In genomic region chr1:150551049-150551783, GRCh38 we compare ENCODE assay signal across 11 cellular contexts. TPM values are rescaled to one million over a fixed set of nuclear protein-coding genes. Genes with fewer than 3 reads are reported as not detected.
A peak's percentile ranks its signal among the peaks of the same experiment; 100 is the strongest.
DNase-seq lines count a peak whose midpoint lies in the region; ATAC-seq and TF ChIP-seq lines count a peak whose summit lies in the region.
"Had no signal": no experiment of that assay in that cellular context is flagged by ENCODE, and none has a peak within 500 bp of the region (broad histone marks: within the 10 kb centered on the region; RNA-seq: fewer than 3 reads in every experiment).

No MANE protein-coding gene starts in this region.

- H3K9me3 ChIP-seq in thoracic aorta = no peaks in the 10 kb centered on the region
- H3K9me3 ChIP-seq: A549 had no signal

- peak overlapping the region; percentile 79 to 88 for H3K27ac ChIP-seq in thoracic aorta

- TF ChIP-seq CTCF in thoracic aorta (IDR thresholded peaks at IDR 0.05) = no peak

- H3K4me1 Mint-ChIP-seq in memory B cell = peaks cover 20% of the 10 kb centered on the region

- no peaks in the 10 kb centered on the region for H3K9me3 Mint-ChIP-seq in activated naive CD4-positive, alpha-beta T cell treated with anti-CD3 and anti-CD28 coated beads, Interleukin-2, amount 50 U/mL, for 72 hours
- H3K9me3 Mint-ChIP-seq in memory B cell = no peaks in the 10 kb centered on the region

- peaks cover 31 to 53% of the 10 kb centered on the region in 2 donors for H3K4me1 ChIP-seq in thoracic aorta (ENCODE audit: control insufficient read depth in 1 of 2, low read depth in 2 of 2)

- peaks cover 4% of the 10 kb centered on the region for H3K36me3 ChIP-seq in thoracic aorta

- peaks cover 9% of the 10 kb centered on the region for H3K27me3 Mint-ChIP-seq in memory B cell

- H3K27ac Mint-ChIP-seq in activated naive CD4-positive, alpha-beta T cell treated with anti-CD3 and anti-CD28 coated beads, Interleukin-2, amount 50 U/mL, for 72 hours = peak overlapping the region; percentile 29 to 64
- H3K27ac Mint-ChIP-seq in memory B cell = no peak overlapping the region

- H3K4me3 ChIP-seq in thoracic aorta = peak overlapping the region; percentile 83
- H3K4me3 ChIP-seq: A549 had no signal

- H3K4me3 Mint-ChIP-seq in memory B cell = peak overlapping the region; percentile 11

- no peaks in the 10 kb centered on the region for H3K36me3 Mint-ChIP-seq in activated naive CD4-positive, alpha-beta T cell treated with anti-CD3 and anti-CD28 coated beads, Interleukin-2, amount 50 U/mL, for 72 hours
- H3K36me3 Mint-ChIP-seq in memory B cell = peaks cover 1% of the 10 kb centered on the region

- no peaks in the 10 kb centered on the region for H3K27me3 ChIP-seq in thoracic aorta (replicated peaks; ENCODE audit: insufficient read depth)

- ATAC-seq in activated naive CD4-positive, alpha-beta T cell treated with anti-CD3 and anti-CD28 coated beads, Interleukin-2, amount 50 U/mL, for 72 hours = no peak
- no peak for ATAC-seq in memory B cell (ENCODE audit: low read depth)
- ATAC-seq in thoracic aorta (ENCODE audit: insufficient number of reproducible peaks, low FRiP score, low read depth) = no peak
- no peak for ATAC-seq in HG03135 (IDR thresholded peaks at IDR 0.05; ENCODE audit: unreplicated experiment)

- DNase-seq in SIG-M5 treated with dmso at 0.1 percent for 504 hours (lab: John Stamatoyannopoulos, UW; ENCODE audit: unreplicated experiment) (peak; percentile 39), SIG-M5 (lab: John Stamatoyannopoulos, UW) (no peak), memory B cell (ENCODE audit: low spot score in 2 of 2) (no peak), thoracic aorta (ENCODE audit: low spot score) (no peak), NCI-H524 treated with DMSO at 0.1 percent for 48 hours (lab: John Stamatoyannopoulos, UW) (no peak), medulla oblongata (ENCODE audit: extremely low spot score) (no peak)
- no peak for DNase-seq in activated naive CD4-positive, alpha-beta T cell treated with anti-CD3 and anti-CD28 coated beads, Interleukin-2, amount 50 U/mL, for 72 hours (ENCODE audit: low spot score in 2 of 2)
- DNase-seq: NCI-H1694 treated with DMSO at 0.1 percent for 48 hours; stimulated activated CD4-positive, alpha-beta T cell treated with anti-CD3 and anti-CD28 coated beads, Interleukin-4, amount 100 ng/mL, for 4 hours had no signal

RNA-seq across cellular contexts. Expression of gene ADAMTSL4, which starts 2.0 kb away (rescaled TPM):
- total RNA-seq in activated naive CD4-positive, alpha-beta T cell treated with anti-CD3 and anti-CD28 coated beads, Interleukin-2, amount 50 U/mL, for 72 hours = 1 to 10 TPM in 1 of 2 donors, under 1 TPM in 1; 0.96 to 2.9 TPM
- total RNA-seq in thoracic aorta = 10 to 100 TPM; 28.4 to 45.1 TPM

RNA-seq across cellular contexts. Expression of gene MCL1, which starts 28.2 kb away (rescaled TPM):
- total RNA-seq in activated naive CD4-positive, alpha-beta T cell treated with anti-CD3 and anti-CD28 coated beads, Interleukin-2, amount 50 U/mL, for 72 hours = 100 to 1,000 TPM; 277 to 307 TPM
- total RNA-seq in thoracic aorta = 100 to 1,000 TPM; 588 to 607 TPM

RNA-seq across cellular contexts. Expression of gene FALEC, which starts 35.7 kb away (rescaled TPM):
- under 1 TPM; 0.66 to 0.89 TPM for total RNA-seq in activated naive CD4-positive, alpha-beta T cell treated with anti-CD3 and anti-CD28 coated beads, Interleukin-2, amount 50 U/mL, for 72 hours
- not detected for total RNA-seq in thoracic aorta

RNA-seq across cellular contexts. Expression of gene ECM1, which starts 43.3 kb away (rescaled TPM):
- 1 to 10 TPM; 1.3 to 1.6 TPM for total RNA-seq in activated naive CD4-positive, alpha-beta T cell treated with anti-CD3 and anti-CD28 coated beads, Interleukin-2, amount 50 U/mL, for 72 hours
- total RNA-seq in thoracic aorta = 10 to 100 TPM; 22.8 to 54.0 TPM

Comparison
In these comparisons a context has a peak if more than half of its experiments do, and no peak if none do; other contexts are left out.
1. RNA of gene ADAMTSL4, which starts 2.0 kb away (total RNA-seq): 28.4 to 45.1 TPM in thoracic aorta; 0.96 to 2.9 TPM in activated naive CD4-positive, alpha-beta T cell treated with anti-CD3 and anti-CD28 coated beads, Interleukin-2, amount 50 U/mL, for 72 hours; every median in the first group is over 4 times any median in the second.